In the genomic region with DNA sequence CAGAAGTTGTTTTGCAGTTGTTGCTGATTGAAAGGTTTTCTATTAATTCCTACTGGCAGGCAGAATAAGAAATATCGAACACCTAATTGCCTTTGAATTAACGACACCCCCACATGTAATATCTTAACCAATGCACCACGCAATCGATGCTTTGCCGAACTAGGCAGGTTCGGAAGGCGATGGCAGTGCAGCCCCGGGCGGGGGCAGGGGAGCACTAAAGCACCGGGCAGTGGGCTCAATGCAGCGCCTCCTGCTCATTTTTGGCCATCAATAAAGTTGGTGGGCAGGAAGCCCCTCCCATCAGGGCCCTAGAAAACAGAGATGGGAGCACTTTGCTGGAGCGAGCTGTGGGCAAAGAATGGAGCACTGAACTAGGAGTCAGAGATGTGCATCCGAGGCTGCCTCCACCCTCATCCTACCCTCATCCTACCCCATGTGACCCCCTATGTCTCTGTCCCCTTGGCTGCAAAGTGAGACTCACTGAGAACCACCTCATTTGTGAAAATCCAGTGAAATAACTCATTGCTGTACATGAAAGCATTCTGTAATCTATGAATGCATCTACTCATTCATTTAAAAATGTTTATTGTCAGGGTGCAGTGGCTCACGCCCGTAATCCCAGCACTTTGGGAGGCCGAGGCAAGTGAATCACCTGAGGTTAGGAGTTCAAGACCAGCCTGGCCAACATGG, we compare ENCODE assay signal across 40 cellular contexts. TPM values are rescaled to one million over a fixed set of nuclear protein-coding genes. Genes with fewer than 3 reads are reported as not detected.
"Had no signal": no experiment of that assay in that cellular context is flagged by ENCODE, and none has a peak within 500 bp of the region (broad histone marks: within the 10 kb centered on the region; RNA-seq: fewer than 3 reads in every experiment).

No MANE protein-coding gene starts in this region.

- H3K27me3 ChIP-seq: ascending aorta, cardiac muscle cell had no signal

- H3K27me3 Mint-ChIP-seq: activated B cell treated with CpG ODN at 0.5 μM for 24 hours; activated CD4-positive, alpha-beta T cell treated with anti-CD3 and anti-CD28 coated beads, Interleukin-2, amount 10 ng/mL, durations not matched to agents 24 days and 14 days had no signal

- H3K4me1 Mint-ChIP-seq: activated CD4-positive, alpha-beta T cell treated with anti-CD3 and anti-CD28 coated beads, Interleukin-2, amount 10 ng/mL, durations not matched to agents 24 days and 14 days; activated naive CD4-positive, alpha-beta T cell treated with anti-CD3 and anti-CD28 coated beads, Interleukin-2, amount 10 ng/mL, durations not matched to agents 7 days and 5 days; activated naive CD4-positive, alpha-beta T cell treated with anti-CD3 and anti-CD28 coated beads, Interleukin-2, amount 50 U/mL, for 24 hours; activated naive CD8-positive, alpha-beta T cell treated with anti-CD3 and anti-CD28 coated beads, Interleukin-2, amount 50 U/mL, for 24 hours; activated T-helper 17 cell treated with anti-CD3 and anti-CD28 coated beads, Interleukin-2, amount 50 U/mL, for 72 hours; central memory CD8-positive, alpha-beta T cell had no signal

- H3K9me3 ChIP-seq: ascending aorta had no signal

- H3K4me3 ChIP-seq: ascending aorta, cardiac muscle cell had no signal

- H3K36me3 Mint-ChIP-seq: activated CD4-positive, alpha-beta memory T cell treated with anti-CD3 and anti-CD28 coated beads for 36 hours; activated naive CD4-positive, alpha-beta T cell treated with anti-CD3 and anti-CD28 coated beads, Interleukin-2, amount 10 ng/mL, durations not matched to agents 7 days and 5 days; activated naive CD4-positive, alpha-beta T cell treated with anti-CD3 and anti-CD28 coated beads, Interleukin-2, amount 50 U/mL, for 24 hours; activated naive CD8-positive, alpha-beta T cell; activated naive CD8-positive, alpha-beta T cell treated with anti-CD3 and anti-CD28 coated beads, Interleukin-2, amount 10 ng/mL, durations not matched to agents 7 days and 5 days; brain had no signal

- ATAC-seq: activated CD8-positive, alpha-beta T cell treated with anti-CD3 and anti-CD28 coated beads for 36 hours; activated naive CD8-positive, alpha-beta T cell treated with anti-CD3 and anti-CD28 coated beads, Interleukin-2, amount 50 U/mL, for 24 hours; activated T-cell treated with anti-CD3 and anti-CD28 coated beads, Interleukin-2, amount 50 U/mL, for 4 hours; activated T-cell treated with anti-CD3 and anti-CD28 coated beads, Interleukin-2, amount 50 U/mL, for 72 hours; activated T-helper 17 cell treated with anti-CD3 and anti-CD28 coated beads, Interleukin-2, amount 50 U/mL, for 72 hours had no signal

- H3K4me1 ChIP-seq: ascending aorta had no signal

- H3K4me3 Mint-ChIP-seq: activated B cell treated with CpG ODN at 0.5 μM for 24 hours; activated CD4-positive, alpha-beta memory T cell treated with anti-CD3 and anti-CD28 coated beads for 36 hours; activated CD4-positive, alpha-beta T cell treated with anti-CD3 and anti-CD28 coated beads, Interleukin-2, amount 10 ng/mL, durations not matched to agents 24 days and 14 days; activated CD8-positive, alpha-beta T cell treated with anti-CD3 and anti-CD28 coated beads for 36 hours; activated naive CD4-positive, alpha-beta T cell treated with anti-CD3 and anti-CD28 coated beads, Interleukin-2, amount 10 ng/mL, durations not matched to agents 7 days and 5 days; activated naive CD4-positive, alpha-beta T cell treated with anti-CD3 and anti-CD28 coated beads, Interleukin-2, amount 50 U/mL, for 24 hours; activated naive CD8-positive, alpha-beta T cell; activated naive CD8-positive, alpha-beta T cell treated with anti-CD3 and anti-CD28 coated beads, Interleukin-2, amount 10 ng/mL, durations not matched to agents 7 days and 5 days; activated naive CD8-positive, alpha-beta T cell treated with anti-CD3 and anti-CD28 coated beads, Interleukin-2, amount 50 U/mL, for 24 hours; activated T-cell treated with anti-CD3 and anti-CD28 coated beads, Interleukin-2, amount 50 U/mL, for 4 hours; activated T-cell treated with anti-CD3 and anti-CD28 coated beads, Interleukin-2, amount 50 U/mL, for 72 hours; activated T-helper 1 cell treated with anti-CD3 and anti-CD28 coated beads, Interleukin-12 subunit alpha, Interleukin-12 subunit beta, Interleukin-2, Interleukin-4 antibody, amounts not matched to agents 30 ng/mL and 10 ng/mL and 1 ng/mL, durations not matched to agents 14 hours and 24 hours and 36 hours; activated T-helper 17 cell treated with anti-CD3 and anti-CD28 coated beads, Interleukin-2, amount 50 U/mL, for 72 hours; brain; central memory CD8-positive, alpha-beta T cell; T-helper 1 cell treated with Interleukin-12 subunit alpha and Interleukin-12 subunit beta and Interleukin-4 antibody, amounts not matched to agents 30 μg/mL and 1 μg/mL, for 36 hours; T-helper 2 cell treated with Interferon-gamma antibody and Interleukin-4, amounts not matched to agents 5 μg/mL and 100 μg/mL, for 36 hours had no signal

- H3K27ac ChIP-seq: ascending aorta, cardiac muscle cell, VCaP had no signal

- H3K9me3 Mint-ChIP-seq: activated B cell treated with CpG ODN at 0.5 μM for 24 hours; activated CD4-positive, alpha-beta memory T cell treated with anti-CD3 and anti-CD28 coated beads for 36 hours; activated CD4-positive, alpha-beta T cell treated with anti-CD3 and anti-CD28 coated beads, Interleukin-2, amount 10 ng/mL, durations not matched to agents 24 days and 14 days; activated CD8-positive, alpha-beta T cell treated with anti-CD3 and anti-CD28 coated beads for 36 hours; activated naive CD4-positive, alpha-beta T cell treated with anti-CD3 and anti-CD28 coated beads, Interleukin-2, amount 10 ng/mL, durations not matched to agents 7 days and 5 days; activated naive CD4-positive, alpha-beta T cell treated with anti-CD3 and anti-CD28 coated beads, Interleukin-2, amount 50 U/mL, for 24 hours; activated naive CD8-positive, alpha-beta T cell treated with anti-CD3 and anti-CD28 coated beads, Interleukin-2, amount 10 ng/mL, durations not matched to agents 7 days and 5 days; activated naive CD8-positive, alpha-beta T cell treated with anti-CD3 and anti-CD28 coated beads, Interleukin-2, amount 50 U/mL, for 24 hours; activated T-cell treated with anti-CD3 and anti-CD28 coated beads, Interleukin-2, amount 50 U/mL, for 4 hours; activated T-cell treated with anti-CD3 and anti-CD28 coated beads, Interleukin-2, amount 50 U/mL, for 72 hours; activated T-helper 1 cell treated with anti-CD3 and anti-CD28 coated beads, Interleukin-12 subunit alpha, Interleukin-12 subunit beta, Interleukin-2, Interleukin-4 antibody, amounts not matched to agents 30 ng/mL and 10 ng/mL and 1 ng/mL, durations not matched to agents 14 hours and 24 hours and 36 hours; activated T-helper 17 cell treated with anti-CD3 and anti-CD28 coated beads, Interleukin-2, amount 50 U/mL, for 72 hours; central memory CD8-positive, alpha-beta T cell; T-helper 1 cell treated with Interleukin-12 subunit alpha and Interleukin-12 subunit beta and Interleukin-4 antibody, amounts not matched to agents 30 μg/mL and 1 μg/mL, for 36 hours; T-helper 2 cell treated with Interferon-gamma antibody and Interleukin-4, amounts not matched to agents 5 μg/mL and 100 μg/mL, for 36 hours had no signal

- H3K36me3 ChIP-seq: ascending aorta, cardiac muscle cell had no signal

- FAIRE-seq: bronchial epithelial cell, TTC549 had no signal

- H3K27ac Mint-ChIP-seq: activated B cell treated with CpG ODN at 0.5 μM for 24 hours; activated CD4-positive, alpha-beta memory T cell treated with anti-CD3 and anti-CD28 coated beads for 36 hours; activated CD4-positive, alpha-beta T cell treated with anti-CD3 and anti-CD28 coated beads, Interleukin-2, amount 10 ng/mL, durations not matched to agents 24 days and 14 days; activated CD8-positive, alpha-beta T cell treated with anti-CD3 and anti-CD28 coated beads for 36 hours; activated naive CD4-positive, alpha-beta T cell treated with anti-CD3 and anti-CD28 coated beads, Interleukin-2, amount 10 ng/mL, durations not matched to agents 7 days and 5 days; activated naive CD4-positive, alpha-beta T cell treated with anti-CD3 and anti-CD28 coated beads, Interleukin-2, amount 50 U/mL, for 24 hours; activated naive CD8-positive, alpha-beta T cell; activated naive CD8-positive, alpha-beta T cell treated with anti-CD3 and anti-CD28 coated beads, Interleukin-2, amount 10 ng/mL, durations not matched to agents 7 days and 5 days; activated naive CD8-positive, alpha-beta T cell treated with anti-CD3 and anti-CD28 coated beads, Interleukin-2, amount 50 U/mL, for 24 hours; activated T-cell treated with anti-CD3 and anti-CD28 coated beads, Interleukin-2, amount 50 U/mL, for 72 hours; activated T-helper 1 cell treated with anti-CD3 and anti-CD28 coated beads, Interleukin-12 subunit alpha, Interleukin-12 subunit beta, Interleukin-2, Interleukin-4 antibody, amounts not matched to agents 30 ng/mL and 10 ng/mL and 1 ng/mL, durations not matched to agents 14 hours and 24 hours and 36 hours; activated T-helper 17 cell treated with anti-CD3 and anti-CD28 coated beads, Interleukin-2, amount 50 U/mL, for 72 hours; brain; T-helper 1 cell treated with Interleukin-12 subunit alpha and Interleukin-12 subunit beta and Interleukin-4 antibody, amounts not matched to agents 30 μg/mL and 1 μg/mL, for 36 hours; T-helper 2 cell treated with Interferon-gamma antibody and Interleukin-4, amounts not matched to agents 5 μg/mL and 100 μg/mL, for 36 hours had no signal

- DNase-seq: activated B cell treated with CpG ODN at 0.5 μM for 24 hours; activated CD4-positive, alpha-beta memory T cell treated with anti-CD3 and anti-CD28 coated beads for 36 hours; activated CD4-positive, alpha-beta T cell treated with anti-CD3 and anti-CD28 coated beads for 4 hours; activated CD4-positive, alpha-beta T cell treated with anti-CD3 and anti-CD28 coated beads, Interleukin-2, amount 10 ng/mL, durations not matched to agents 24 days and 14 days; activated CD4-positive, alpha-beta T cell treated with anti-CD3 and anti-CD28 coated beads, Interleukin-2, amount 50 U/mL, for 1 hour; activated CD4-positive, alpha-beta T cell treated with anti-CD3 and anti-CD28 coated beads, Interleukin-2, amount 50 U/mL, for 4 hours; activated CD4-positive, CD25-positive, alpha-beta regulatory T cell treated with anti-CD3 and anti-CD28 coated beads, Interleukin-2, amount 50 U/mL, for 72 hours; activated CD8-positive, alpha-beta memory T cell treated with anti-CD3 and anti-CD28 coated beads, Interleukin-2, amount 50 U/mL, for 4 hours; activated CD8-positive, alpha-beta T cell treated with anti-CD3 and anti-CD28 coated beads for 36 hours; activated effector memory CD4-positive, alpha-beta T cell treated with Interleukin-2 at 50 U/mL for 16 hours; activated gamma-delta T cell; activated naive CD4-positive, alpha-beta T cell treated with anti-CD3 and anti-CD28 coated beads, Interleukin-2, amount 10 ng/mL, durations not matched to agents 7 days and 5 days; activated naive CD4-positive, alpha-beta T cell treated with Interleukin-2 at 50 U/mL for 16 hours; activated naive CD8-positive, alpha-beta T cell treated with anti-CD3 and anti-CD28 coated beads, Interleukin-2, amount 10 ng/mL, durations not matched to agents 7 days and 5 days; activated naive CD8-positive, alpha-beta T cell treated with anti-CD3 and anti-CD28 coated beads, Interleukin-2, amount 50 U/mL, for 24 hours; activated T-cell treated with anti-CD3 and anti-CD28 coated beads for 4 hours; activated T-cell treated with anti-CD3 and anti-CD28 coated beads, Interleukin-2, amount 50 U/mL, for 1 hour; activated T-cell treated with anti-CD3 and anti-CD28 coated beads, Interleukin-2, amount 50 U/mL, for 4 hours; activated T-cell treated with anti-CD3 and anti-CD28 coated beads, Interleukin-2, amount 50 U/mL, for 72 hours; amygdala; anterior cingulate cortex; caudate nucleus; cerebellar nuclear complex; T-helper 1 cell; T-helper 2 cell; T-helper 9 cell had no signal

RNA-seq across cellular contexts. Expression of a gene that starts 19.6 kb away (rescaled TPM):
- total RNA-seq: activated CD8-positive, alpha-beta memory T cell treated with anti-CD3 and anti-CD28 coated beads for 36 hours had no signal
